ENCODE assay signal across 17 cellular contexts in the genomic region with DNA sequence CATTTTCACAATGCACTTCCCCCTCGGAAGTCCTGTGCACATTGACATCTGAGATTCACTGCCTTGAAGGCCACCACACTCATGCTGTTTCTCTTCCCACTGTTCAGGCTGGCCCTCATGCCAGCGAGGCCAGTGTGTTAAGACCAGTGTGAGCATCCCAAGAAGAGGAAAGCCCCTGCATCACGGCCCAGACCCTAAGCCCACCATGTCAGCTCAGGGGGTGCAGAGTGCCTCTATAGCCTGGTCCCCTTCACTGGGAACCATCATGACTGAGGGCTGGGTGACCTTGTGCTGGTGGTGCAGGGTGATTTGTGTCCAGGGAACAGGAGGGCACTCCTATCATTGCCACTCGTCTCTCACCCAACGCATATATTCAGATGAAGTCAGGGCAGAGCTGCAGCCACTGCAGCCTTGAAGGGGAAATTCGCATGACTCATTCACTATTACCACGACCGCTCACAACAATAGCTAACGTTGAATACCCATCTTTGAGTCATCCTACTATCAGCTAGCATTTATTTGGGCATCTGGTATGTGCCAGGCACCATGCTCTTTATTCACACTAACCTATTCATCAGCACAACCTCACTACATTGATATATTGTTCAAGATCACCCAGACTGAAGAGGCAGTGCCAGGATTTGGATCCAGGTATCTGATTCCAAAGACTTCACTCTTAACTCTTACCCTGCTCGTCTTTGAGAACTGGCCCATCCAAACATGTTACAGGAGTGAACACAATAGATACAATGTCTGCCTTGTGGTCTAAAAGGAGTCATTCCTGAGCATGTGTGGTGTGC. TPM values are rescaled to one million over a fixed set of nuclear protein-coding genes. Genes with fewer than 3 reads are reported as not detected.
DNase-seq lines count a peak whose midpoint lies in the region; ATAC-seq and TF ChIP-seq lines count a peak whose summit lies in the region.
"Had no signal": no experiment of that assay in that cellular context is flagged by ENCODE, and none has a peak within 500 bp of the region (broad histone marks: within the 10 kb centered on the region; RNA-seq: fewer than 3 reads in every experiment).

No MANE protein-coding gene starts in this region.

- H3K27me3 Mint-ChIP-seq in activated CD4-positive, alpha-beta memory T cell treated with anti-CD3 and anti-CD28 coated beads for 36 hours: peaks cover 34% of the 10 kb centered on the region
- H3K27me3 Mint-ChIP-seq in activated CD4-positive, alpha-beta memory T cell treated with anti-CD3 and anti-CD28 coated beads, Interleukin-2, amount 10 ng/mL, durations not matched to agents 7 days and 5 days: peaks cover 21% of the 10 kb centered on the region
- peaks cover 2% of the 10 kb centered on the region for H3K27me3 Mint-ChIP-seq in GM23338 (ENCODE audit: insufficient read depth, low read depth, poor library complexity)
- peaks cover 79% of the 10 kb centered on the region for H3K27me3 Mint-ChIP-seq in CD4-positive, alpha-beta T cell

- H3K4me2 ChIP-seq in GM23338: no peak overlapping the region
- H3K4me2 ChIP-seq: smooth muscle cell had no signal

- H3K9me2 ChIP-seq in GM23338 (ENCODE audit: insufficient read depth): no peaks in the 10 kb centered on the region

- intact Hi-C loops in activated CD4-positive, alpha-beta memory T cell treated with anti-CD3 and anti-CD28 coated beads for 36 hours (cut with micrococcal nuclease): loop anchor here (10.0 kb wide), 1 partner anchor 188 kb away; no protein-coding TSS in a partner anchor
- intact Hi-C loops in sciatic nerve (cut with DNase I): no loop called here
- intact Hi-C loops in CD4-positive, alpha-beta T cell (cut with DNase I, micrococcal nuclease): loop anchor here (5.0 to 10.0 kb wide), 3 partner anchors 298 to 895 kb away; no protein-coding TSS in a partner anchor

- no peak for TF ChIP-seq CTCF in GM23338 (conservative IDR thresholded peaks at IDR 0.05; ENCODE audit: low read depth in 2 of 2)
- TF ChIP-seq CTCF in CD4-positive, alpha-beta T cell (IDR thresholded peaks at IDR 0.05): no peak

- no peaks in the 10 kb centered on the region for H3K36me3 Mint-ChIP-seq in activated CD4-positive, alpha-beta memory T cell treated with anti-CD3 and anti-CD28 coated beads for 36 hours
- no peaks in the 10 kb centered on the region for H3K36me3 Mint-ChIP-seq in activated CD4-positive, alpha-beta memory T cell treated with anti-CD3 and anti-CD28 coated beads, Interleukin-2, amount 10 ng/mL, durations not matched to agents 7 days and 5 days (ENCODE audit: low read depth)
- H3K36me3 Mint-ChIP-seq in GM23338 (ENCODE audit: low read depth): no peaks in the 10 kb centered on the region
- H3K36me3 Mint-ChIP-seq in CD4-positive, alpha-beta T cell (ENCODE audit: low read depth): no peaks in the 10 kb centered on the region

- no peak overlapping the region for H3K27ac Mint-ChIP-seq in activated CD4-positive, alpha-beta memory T cell treated with anti-CD3 and anti-CD28 coated beads for 36 hours
- no peak overlapping the region for H3K27ac Mint-ChIP-seq in activated CD4-positive, alpha-beta memory T cell treated with anti-CD3 and anti-CD28 coated beads, Interleukin-2, amount 10 ng/mL, durations not matched to agents 7 days and 5 days
- H3K27ac Mint-ChIP-seq in GM23338: no peak overlapping the region
- H3K27ac Mint-ChIP-seq in CD4-positive, alpha-beta T cell: no peak overlapping the region

- H3K4me3 ChIP-seq in GM23338: no peak overlapping the region
- H3K4me3 ChIP-seq: esophagus squamous epithelium, lung, smooth muscle cell, thyroid gland had no signal

- peaks cover 6% of the 10 kb centered on the region for H3K4me1 Mint-ChIP-seq in activated CD4-positive, alpha-beta memory T cell treated with anti-CD3 and anti-CD28 coated beads for 36 hours (ENCODE audit: low read depth)
- H3K4me1 Mint-ChIP-seq in activated CD4-positive, alpha-beta memory T cell treated with anti-CD3 and anti-CD28 coated beads, Interleukin-2, amount 10 ng/mL, durations not matched to agents 7 days and 5 days: peaks cover 6% of the 10 kb centered on the region
- peaks cover 13% of the 10 kb centered on the region for H3K4me1 Mint-ChIP-seq in GM23338
- no peaks in the 10 kb centered on the region for H3K4me1 Mint-ChIP-seq in CD4-positive, alpha-beta T cell (ENCODE audit: low read depth)

- no peaks in the 10 kb centered on the region for H3K79me2 ChIP-seq in GM23338 (replicated peaks; ENCODE audit: insufficient read depth)

- no peaks in the 10 kb centered on the region for H3K9me3 ChIP-seq in CD4-positive, alpha-beta T cell (ENCODE audit: control insufficient read depth, low read length)
- H3K9me3 ChIP-seq: esophagus squamous epithelium, neutrophil, thyroid gland had no signal

- H2AFZ ChIP-seq in GM23338: no peak overlapping the region

- H3K4me1 ChIP-seq in GM23338 (ENCODE audit: insufficient read depth): no peaks in the 10 kb centered on the region
- H3K4me1 ChIP-seq: thyroid gland had no signal

- H3K27me3 ChIP-seq in GM23338 (ENCODE audit: insufficient read depth): no peaks in the 10 kb centered on the region
- peaks cover 20% of the 10 kb centered on the region for H3K27me3 ChIP-seq in CD4-positive, alpha-beta T cell (ENCODE audit: control insufficient read depth, insufficient read depth, low read length)
- H3K27me3 ChIP-seq: thyroid gland had no signal

- POLR2A ChIA-PET in activated CD4-positive, alpha-beta memory T cell treated with anti-CD3 and anti-CD28 coated beads for 36 hours (lab: Charles Lee): no interaction called here
- POLR2A ChIA-PET in activated CD4-positive, alpha-beta memory T cell treated with anti-CD3 and anti-CD28 coated beads, Interleukin-2, amount 10 ng/mL, durations not matched to agents 7 days and 5 days (lab: Charles Lee): interaction anchor here (0.6 kb wide), 1 partner anchor 10 kb away, joined by 3 read pairs; no protein-coding TSS in a partner anchor
- POLR2A ChIA-PET in CD4-positive, alpha-beta T cell (lab: Charles Lee): no interaction called here

- peaks cover 7% of the 10 kb centered on the region; the same call in 1 of the 2 replicates for H4K20me1 ChIP-seq in GM23338 (replicated peaks; ENCODE audit: insufficient read depth)

- no peak overlapping the region for H3K4me3 Mint-ChIP-seq in activated CD4-positive, alpha-beta memory T cell treated with anti-CD3 and anti-CD28 coated beads for 36 hours
- no peak overlapping the region for H3K4me3 Mint-ChIP-seq in activated CD4-positive, alpha-beta memory T cell treated with anti-CD3 and anti-CD28 coated beads, Interleukin-2, amount 10 ng/mL, durations not matched to agents 7 days and 5 days
- no peak overlapping the region for H3K4me3 Mint-ChIP-seq in GM23338
- no peak overlapping the region for H3K4me3 Mint-ChIP-seq in CD4-positive, alpha-beta T cell

- no peaks in the 10 kb centered on the region for H3K36me3 ChIP-seq in GM23338 (ENCODE audit: insufficient read depth)
- H3K36me3 ChIP-seq: esophagus squamous epithelium, neutrophil, thyroid gland had no signal

- no peaks in the 10 kb centered on the region for H3F3A ChIP-seq in GM23338 (replicated peaks; ENCODE audit: low read depth)

- H3K9me3 Mint-ChIP-seq in activated CD4-positive, alpha-beta memory T cell treated with anti-CD3 and anti-CD28 coated beads for 36 hours: no peaks in the 10 kb centered on the region
- H3K9me3 Mint-ChIP-seq in activated CD4-positive, alpha-beta memory T cell treated with anti-CD3 and anti-CD28 coated beads, Interleukin-2, amount 10 ng/mL, durations not matched to agents 7 days and 5 days: no peaks in the 10 kb centered on the region
- no peaks in the 10 kb centered on the region; the same call in 2 of the 3 replicates for H3K9me3 Mint-ChIP-seq in GM23338
- H3K9me3 Mint-ChIP-seq in CD4-positive, alpha-beta T cell: no peaks in the 10 kb centered on the region

- DNase-seq in activated CD4-positive, alpha-beta memory T cell treated with anti-CD3 and anti-CD28 coated beads for 36 hours: peak; percentile 29
- DNase-seq in activated CD4-positive, alpha-beta memory T cell treated with anti-CD3 and anti-CD28 coated beads, Interleukin-2, amount 10 ng/mL, durations not matched to agents 7 days and 5 days: no peak
- DNase-seq in LHCN-M2 (ENCODE audit: low read depth) (peak; percentile 6), astrocyte of the hippocampus (ENCODE audit: low read depth, low spot score) (peak; percentile 55), sciatic nerve (ENCODE audit: low spot score) (peak; percentile 28), GM23338 (ENCODE audit: low spot score) (no peak)
- no peak for DNase-seq in CD4-positive, alpha-beta T cell
- DNase-seq: activated CD4-positive, CD25-positive, alpha-beta regulatory T cell; activated naive CD4-positive, alpha-beta T cell; esophagus squamous epithelium; NCI-H1105 treated with DMSO at 0.1 percent for 48 hours; OCI-M1; thyroid gland had no signal

- CTCF ChIA-PET in activated CD4-positive, alpha-beta memory T cell treated with anti-CD3 and anti-CD28 coated beads for 36 hours (lab: Charles Lee): interaction anchor here (1.1 to 4.4 kb wide), 11 partner anchors 8 to 303 kb away, joined by 3 to 31 read pairs (median 11); no protein-coding TSS in a partner anchor
- CTCF ChIA-PET in activated CD4-positive, alpha-beta memory T cell treated with anti-CD3 and anti-CD28 coated beads, Interleukin-2, amount 10 ng/mL, durations not matched to agents 7 days and 5 days (lab: Charles Lee): interaction anchor here (1.2 to 2.4 kb wide), 5 partner anchors 11 to 577 kb away, joined by 3 to 6 read pairs (median 4); no protein-coding TSS in a partner anchor
- CTCF ChIA-PET in CD4-positive, alpha-beta T cell (lab: Charles Lee): no interaction called here

- no peak overlapping the region for H3K27ac ChIP-seq in GM23338 (ENCODE audit: low read depth)
- no peak overlapping the region for H3K27ac ChIP-seq in CD4-positive, alpha-beta T cell (ENCODE audit: low read depth, low read length)
- H3K27ac ChIP-seq: esophagus squamous epithelium, neutrophil, thyroid gland had no signal

- ATAC-seq in sciatic nerve (no peak), HG02678 (IDR thresholded peaks at IDR 0.05; ENCODE audit: unreplicated experiment) (no peak), GM23338 (no peak)
- ATAC-seq in CD4-positive, alpha-beta T cell (ENCODE audit: poor library complexity): no peak

TF ChIP-seq in GM23338, 12 proteins besides CTCF, POLR2A, EP300 and RAD21 (continues in another document):
- no peak for TF ChIP-seq EZH2phosphoT487 (IDR thresholded peaks at IDR 0.05; ENCODE audit: unreplicated experiment)
- no peak for TF ChIP-seq NANOG (IDR thresholded peaks at IDR 0.05; ENCODE audit: borderline replicate concordance)

RNA-seq across cellular contexts. Expression of gene SLC6A11, which starts 58.8 kb away (rescaled TPM):
- total RNA-seq in activated CD4-positive, alpha-beta memory T cell treated with anti-CD3 and anti-CD28 coated beads for 36 hours: not detected
- total RNA-seq in activated CD4-positive, alpha-beta memory T cell treated with anti-CD3 and anti-CD28 coated beads, Interleukin-2, amount 10 ng/mL, durations not matched to agents 7 days and 5 days: not detected
- total RNA-seq in LHCN-M2 (2014; rRNA removed) (not detected in 2 replicates), sciatic nerve (1.4 TPM)
- polyA plus RNA-seq in LHCN-M2 (2012): 0.04 TPM
- total RNA-seq in GM23338 (2014; rRNA removed; shearing (Covaris generic)): 1.1 and 1.2 TPM in 2 replicates
- polyA plus RNA-seq in GM23338 (2016; fragmentation: Nextera tagmentation; extraction: Ambion mirVana): 0.47 and 0.64 TPM in 2 replicates
- total RNA-seq in CD4-positive, alpha-beta T cell: not detected
- total RNA-seq: smooth muscle cell, thyroid gland had no signal
- polyA plus RNA-seq: smooth muscle cell had no signal

Comparison
In these comparisons a context has a peak if more than half of its experiments do, and no peak if none do; other contexts are left out.
1. DNase-seq: peak in activated CD4-positive, alpha-beta memory T cell treated with anti-CD3 and anti-CD28 coated beads for 36 hours (single experiment), LHCN-M2 (single experiment), astrocyte of the hippocampus (single experiment) and sciatic nerve (single experiment); none in activated CD4-positive, alpha-beta memory T cell treated with anti-CD3 and anti-CD28 coated beads, Interleukin-2, amount 10 ng/mL, durations not matched to agents 7 days and 5 days (single experiment), GM23338 (single experiment) and CD4-positive, alpha-beta T cell (0 of 10).